In genomic region chr15:64461577-64462162, GRCh38 we compare ENCODE assay signal across 1 cellular context.
TF ChIP-seq lines count a peak whose summit lies in the region.

No MANE protein-coding gene starts in this region.

TF ChIP-seq in K562, 482 proteins besides CTCF, POLR2A, EP300 and RAD21 (continued from another document and continues in another):
- TF ChIP-seq GTF3C2 (IDR thresholded peaks at IDR 0.05; ENCODE audit: borderline replicate concordance, extremely low read depth, insufficient read length) (peak; percentile 63), KLF16 (IDR thresholded peaks at IDR 0.05) (peak; percentile 80), DEAF1 (CRISPR knock-in tag; IDR thresholded peaks at IDR 0.05) (no peak), DIDO1 (tag; IDR thresholded peaks at IDR 0.05; ENCODE audit: low read depth) (no peak), CC2D1A (IDR thresholded peaks at IDR 0.05) (peak; percentile 77; the same call in 1 of the 2 replicates), RNF219 (CRISPR knock-in tag; IDR thresholded peaks at IDR 0.05) (no peak), FOXA1 (IDR thresholded peaks at IDR 0.05; ENCODE audit: borderline replicate concordance) (peak; percentile 84), RFX1 (IDR thresholded peaks at IDR 0.05) (no peak), GMEB1 (CRISPR knock-in tag; IDR thresholded peaks at IDR 0.05) (no peak), MCM2 (IDR thresholded peaks at IDR 0.05; ENCODE audit: low read depth) (no peak), GATA2 (CRISPR knock-in tag; IDR thresholded peaks at IDR 0.05) (peak; percentile 74; the same call in 1 of the 2 replicates), CBFA2T2 (conservative IDR thresholded peaks at IDR 0.05) (peak; percentile 93), ZNF12 (CRISPR knock-in tag; IDR thresholded peaks at IDR 0.05) (no peak), IFI16 (CRISPR knock-in tag; IDR thresholded peaks at IDR 0.05) (no peak), ZNF384 (IDR thresholded peaks at IDR 0.05; ENCODE audit: low read depth, low read length) (no peak), NFRKB (IDR thresholded peaks at IDR 0.05; ENCODE audit: low read depth) (no peak), MTA3 (IDR thresholded peaks at IDR 0.05; ENCODE audit: borderline replicate concordance) (peak; percentile 57; the same call in 1 of the 2 replicates), CBFA2T3 (IDR thresholded peaks at IDR 0.05) (peak; percentile 97), ZFP36 (IDR thresholded peaks at IDR 0.05; ENCODE audit: low read depth, low read length, partially characterized antibody) (peak; percentile 64), NRF1 (conservative IDR thresholded peaks at IDR 0.05 in 1 of 2, IDR thresholded peaks at IDR 0.05 in 1 of 2) (0 out of 4 replicates have a peak, but pooled peaks of 1 of the 2 experiments have one; percentile 21), SMAD3 (CRISPR knock-in tag; conservative IDR thresholded peaks at IDR 0.05) (0 out of 2 replicates have a peak, but pooled peaks have one; percentile 39), ZNF740 (CRISPR knock-in tag; IDR thresholded peaks at IDR 0.05) (no peak), ZNF740 (tag; IDR thresholded peaks at IDR 0.05) (no peak), TAL1 (IDR thresholded peaks at IDR 0.05) (peak; percentile 88), ZBTB2 (IDR thresholded peaks at IDR 0.05) (peak; percentile 38; the same call in 1 of the 2 replicates), ZNF395 (CRISPR knock-in tag; IDR thresholded peaks at IDR 0.05) (peak; percentile 86), MYBL2 (IDR thresholded peaks at IDR 0.05; ENCODE audit: low read depth) (no peak), MYBL2 (CRISPR knock-in tag; IDR thresholded peaks at IDR 0.05; ENCODE audit: borderline replicate concordance) (no peak), NELFE (IDR thresholded peaks at IDR 0.05; ENCODE audit: insufficient read depth, insufficient read length) (no peak), HDAC1 (IDR thresholded peaks at IDR 0.05) (peak; percentile 30 to 76; a peak in 3 of 4 replicates), RBM15 (IDR thresholded peaks at IDR 0.05; ENCODE audit: insufficient read depth, low read length) (no peak), EGR1 (conservative IDR thresholded peaks at IDR 0.05) (peak; percentile 37; the same call in 1 of the 2 replicates), EP400 (IDR thresholded peaks at IDR 0.05) (peak; percentile 57; the same call in 1 of the 2 replicates), ZNF143 (CRISPR knock-in tag; IDR thresholded peaks at IDR 0.05) (no peak), ZMIZ1 (IDR thresholded peaks at IDR 0.05; ENCODE audit: low read depth in 2 of 2, low read length in 2 of 2) (peak in 1 of 2 experiments; percentile 75; a peak in 1 of 4 replicates), TEAD4 (IDR thresholded peaks at IDR 0.05; ENCODE audit: low read length) (peak; percentile 88), TEAD4 (CRISPR knock-in tag; IDR thresholded peaks at IDR 0.05; ENCODE audit: borderline replicate concordance) (no peak), SMARCC2 (IDR thresholded peaks at IDR 0.05; ENCODE audit: low read depth) (peak; percentile 69), ARID4B (CRISPR knock-in tag; IDR thresholded peaks at IDR 0.05) (0 out of 2 replicates have a peak, but pooled peaks have one; percentile 10), SRSF7 (optimal IDR thresholded peaks at IDR 0.05; ENCODE audit: low read depth, low read length) (no peak), MTA2 (IDR thresholded peaks at IDR 0.05; ENCODE audit: low read depth) (peak; percentile 70), MYNN (IDR thresholded peaks at IDR 0.05) (peak; percentile 80), MYNN (CRISPR knock-in tag; IDR thresholded peaks at IDR 0.05) (no peak)
